In genomic region chr3:177338697-177339219, GRCh38 we compare ENCODE assay signal across 1 cellular context.
TF ChIP-seq lines count a peak whose summit lies in the region.

No MANE protein-coding gene starts in this region.

TF ChIP-seq in HepG2, 621 proteins besides CTCF, POLR2A, EP300 and RAD21 (continued from another document and continues in another):
- no peak for TF ChIP-seq NFAT5 (CRISPR knock-in tag; IDR thresholded peaks at IDR 0.05)
- TF ChIP-seq MIXL1 (CRISPR knock-in tag; IDR thresholded peaks at IDR 0.05), result no peak; the same call in 1 of the 2 replicates
- 0 out of 2 replicates have a peak, but pooled peaks have one; percentile 53 for TF ChIP-seq ZNF770 (CRISPR knock-in tag; IDR thresholded peaks at IDR 0.05)
- TF ChIP-seq TCF7L2 (IDR thresholded peaks at IDR 0.05; ENCODE audit: low read depth, low read length), result no peak
- TF ChIP-seq ETV6 (CRISPR knock-in tag; conservative IDR thresholded peaks at IDR 0.05), result no peak
- no peak for TF ChIP-seq GMEB2 (CRISPR knock-in tag; IDR thresholded peaks at IDR 0.05; ENCODE audit: low read depth)
- no peak for TF ChIP-seq ZBTB44 (CRISPR knock-in tag; IDR thresholded peaks at IDR 0.05)
- no peak for TF ChIP-seq MTF1 (CRISPR knock-in tag; IDR thresholded peaks at IDR 0.05)
- TF ChIP-seq ZNF180 (CRISPR knock-in tag; IDR thresholded peaks at IDR 0.05; ENCODE audit: borderline replicate concordance, low read depth), result no peak
- TF ChIP-seq ESRRA (CRISPR knock-in tag; IDR thresholded peaks at IDR 0.05; ENCODE audit: low read depth), result no peak
- peak; percentile 65 for TF ChIP-seq ZBTB7B (CRISPR knock-in tag; IDR thresholded peaks at IDR 0.05)
- no peak for TF ChIP-seq ZNF33A (CRISPR knock-in tag; IDR thresholded peaks at IDR 0.05; ENCODE audit: borderline replicate concordance)
- TF ChIP-seq MED8 (CRISPR knock-in tag; IDR thresholded peaks at IDR 0.05; ENCODE audit: insufficient replicate concordance), result peak; percentile 16
- TF ChIP-seq ZNF652 (CRISPR knock-in tag; IDR thresholded peaks at IDR 0.05; ENCODE audit: borderline replicate concordance, low read depth), result no peak
- TF ChIP-seq HCFC1 (IDR thresholded peaks at IDR 0.05; ENCODE audit: low read depth, low read length), result no peak
- no peak for TF ChIP-seq ZFP36 (IDR thresholded peaks at IDR 0.05; ENCODE audit: borderline replicate concordance, low read depth, low read length, partially characterized antibody)
- no peak for TF ChIP-seq ZNF251 (CRISPR knock-in tag; IDR thresholded peaks at IDR 0.05)
- TF ChIP-seq ZHX1 (CRISPR knock-in tag; IDR thresholded peaks at IDR 0.05; ENCODE audit: low read depth), result peak; percentile 35; the same call in 1 of the 2 replicates
- TF ChIP-seq KDM3A (CRISPR knock-in tag; IDR thresholded peaks at IDR 0.05; ENCODE audit: low read depth), result no peak; the same call in 1 of the 2 replicates
- no peak for TF ChIP-seq ZNF883 (CRISPR knock-in tag; IDR thresholded peaks at IDR 0.05; ENCODE audit: not compliant biosample characterization)
- TF ChIP-seq CBX1 (IDR thresholded peaks at IDR 0.05; ENCODE audit: low read depth), result peak; percentile 27
- no peak for TF ChIP-seq SNAI1 (CRISPR knock-in tag; IDR thresholded peaks at IDR 0.05; ENCODE audit: borderline replicate concordance)
- peak; percentile 96 for TF ChIP-seq ZNF281 (CRISPR knock-in tag; IDR thresholded peaks at IDR 0.05; ENCODE audit: borderline replicate concordance)
- TF ChIP-seq ZNF441 (CRISPR knock-in tag; IDR thresholded peaks at IDR 0.05; ENCODE audit: borderline replicate concordance), result no peak
- TF ChIP-seq TOE1 (CRISPR knock-in tag; IDR thresholded peaks at IDR 0.05), result no peak
- no peak for TF ChIP-seq MAF1 (CRISPR knock-in tag; IDR thresholded peaks at IDR 0.05; ENCODE audit: borderline replicate concordance)
- peak; percentile 47; the same call in 1 of the 2 replicates for TF ChIP-seq ARID3A (IDR thresholded peaks at IDR 0.05; ENCODE audit: low read depth, low read length)
- peak; percentile 77; the same call in 1 of the 2 replicates for TF ChIP-seq PHF21A (CRISPR knock-in tag; IDR thresholded peaks at IDR 0.05)
- TF ChIP-seq SMARCC2 (IDR thresholded peaks at IDR 0.05), result no peak
- TF ChIP-seq SMAD3 (CRISPR knock-in tag; IDR thresholded peaks at IDR 0.05), result peak; percentile 50; the same call in 1 of the 2 replicates
- peak; percentile 64 for TF ChIP-seq ZNF503 (CRISPR knock-in tag; IDR thresholded peaks at IDR 0.05)
- no peak for TF ChIP-seq PRMT3 (CRISPR knock-in tag; IDR thresholded peaks at IDR 0.05; ENCODE audit: borderline replicate concordance, low read depth)
- no peak for TF ChIP-seq ZSCAN22 (CRISPR knock-in tag; IDR thresholded peaks at IDR 0.05)
- TF ChIP-seq ZNF513 (CRISPR knock-in tag; conservative IDR thresholded peaks at IDR 0.05), result no peak
- TF ChIP-seq JUN (CRISPR knock-in tag; IDR thresholded peaks at IDR 0.05), result 0 out of 2 replicates have a peak, but pooled peaks have one; percentile 25
- TF ChIP-seq NFE2 (CRISPR knock-in tag; IDR thresholded peaks at IDR 0.05), result no peak
- no peak for TF ChIP-seq FIP1L1 (IDR thresholded peaks at IDR 0.05; ENCODE audit: borderline replicate concordance, insufficient read depth, low read depth, low read length)
- TF ChIP-seq HOXA3 (CRISPR knock-in tag; IDR thresholded peaks at IDR 0.05), result peak; percentile 61
